ENCODE assay signal across 10 cellular contexts in genomic region chr5:179852993-179853547, GRCh38. TPM values are rescaled to one million over a fixed set of nuclear protein-coding genes. Genes with fewer than 3 reads are reported as not detected.
DNase-seq lines count a peak whose midpoint lies in the region; ATAC-seq and FAIRE-seq lines count a peak whose summit lies in the region.
"Had no signal": no experiment of that assay in that cellular context is flagged by ENCODE, and none has a peak within 500 bp of the region (broad histone marks: within the 10 kb centered on the region; RNA-seq: fewer than 3 reads in every experiment).

No MANE protein-coding gene starts in this region.

- no peak for FAIRE-seq in RCC 7860 (lab: Jason Lieb, UNC)

- DNase-seq in left lobe of liver (ENCODE audit: low spot score) (no peak), NCI-H1694 treated with DMSO at 0.1 percent for 48 hours (lab: John Stamatoyannopoulos, UW) (no peak), SW 1271 (lab: John Stamatoyannopoulos, UW) (no peak), dermis blood vessel endothelial cell (no peak), RCC 7860 (ENCODE audit: low spot score) (no peak)
- DNase-seq: stimulated activated naive CD8-positive, alpha-beta T cell treated with anti-CD3 and anti-CD28 coated beads, Interleukin-15, amount 100 ng/mL, for 72 hours had no signal

- peak; percentile 91 for ATAC-seq in GM18867 (IDR thresholded peaks at IDR 0.05; ENCODE audit: unreplicated experiment)
- peak; percentile 92 for ATAC-seq in GM21576 (IDR thresholded peaks at IDR 0.05; ENCODE audit: unreplicated experiment)
- peak; percentile 84 for ATAC-seq in HG03342 (IDR thresholded peaks at IDR 0.05; ENCODE audit: unreplicated experiment)
- ATAC-seq in left lobe of liver = peak; percentile 12
- ATAC-seq: stimulated activated naive CD8-positive, alpha-beta T cell treated with anti-CD3 and anti-CD28 coated beads, Interleukin-15, amount 100 ng/mL, for 72 hours had no signal

RNA-seq across cellular contexts. Expression of gene MRNIP, which starts 5.5 kb away (rescaled TPM):
- total RNA-seq in left lobe of liver = 12.8 TPM
- 8.2 and 11.9 TPM in 2 replicates for total RNA-seq in dermis blood vessel endothelial cell

RNA-seq across cellular contexts. Expression of gene SQSTM1, which starts 32.4 kb away (rescaled TPM):
- total RNA-seq in left lobe of liver (361 TPM), dermis blood vessel endothelial cell (644 and 1,006 TPM in 2 replicates)

RNA-seq across cellular contexts. Expression of gene MGAT4B, which starts 46.4 kb away (rescaled TPM):
- total RNA-seq in left lobe of liver (192 TPM), dermis blood vessel endothelial cell (229 and 248 TPM in 2 replicates)

RNA-seq across cellular contexts. Expression of gene TBC1D9B, which starts 54.6 kb away (rescaled TPM):
- 107 TPM for total RNA-seq in left lobe of liver
- 64.2 and 97.8 TPM in 2 replicates for total RNA-seq in dermis blood vessel endothelial cell

RNA-seq across cellular contexts. Expression of gene LTC4S, which starts 59.3 kb away (rescaled TPM):
- total RNA-seq in left lobe of liver = 2.6 TPM
- total RNA-seq in dermis blood vessel endothelial cell = 0.79 and 0.85 TPM in 2 replicates
- total RNA-seq: RPMI7951 had no signal

Comparison
In these comparisons a context has a peak if more than half of its experiments do, and no peak if none do; other contexts are left out.
1. ATAC-seq: peak in every context shown above with its lines; median percentile 92 in GM21576; 91 in GM18867; 84 in HG03342; 12 in left lobe of liver.